ENCODE assay signal across 1 cellular context in genomic region chr4:95409750-95410149, GRCh38.
TF ChIP-seq lines count a peak whose summit lies in the region.

No MANE protein-coding gene starts in this region.

TF ChIP-seq in HCT116, 20 proteins besides CTCF, POLR2A, EP300 and RAD21 (continued from another document):
- no peak for TF ChIP-seq REST (IDR thresholded peaks at IDR 0.05; ENCODE audit: low read depth)
